In the genomic region with DNA sequence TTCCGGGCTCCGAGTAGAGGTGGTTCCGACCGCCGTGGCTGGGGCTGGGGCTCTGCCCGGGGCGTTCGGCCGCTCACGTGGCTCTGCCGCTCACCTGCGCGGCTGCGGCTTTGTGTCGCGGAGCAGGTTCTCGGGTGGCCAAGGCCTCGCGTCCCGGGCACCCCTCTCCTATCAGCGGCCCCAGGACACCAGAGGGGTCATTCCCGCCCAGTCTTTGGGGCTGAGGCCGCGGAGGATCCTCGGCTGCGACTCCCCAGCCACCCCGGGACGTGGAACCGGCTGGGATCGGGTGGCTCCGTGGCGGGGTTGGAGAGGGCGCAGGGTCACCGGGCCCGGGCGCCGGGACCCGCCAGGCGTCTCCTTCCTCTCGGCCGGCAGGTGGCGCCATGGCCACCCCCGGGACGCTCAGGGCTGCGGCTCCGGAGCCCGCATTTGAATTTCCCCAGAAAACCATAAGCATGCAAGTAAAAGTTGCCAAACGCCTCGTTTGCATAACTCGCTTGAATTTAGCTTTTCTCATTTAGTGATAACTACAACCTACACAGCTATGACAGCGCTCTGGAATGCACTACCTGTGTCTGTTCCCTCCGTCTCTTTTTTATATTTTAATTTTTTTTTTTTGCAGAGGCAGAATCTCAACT, we compare ENCODE assay signal across 8 cellular contexts. TPM values are rescaled to one million over a fixed set of nuclear protein-coding genes. Genes with fewer than 3 reads are reported as not detected.
DNase-seq lines count a peak whose midpoint lies in the region; ATAC-seq and TF ChIP-seq lines count a peak whose summit lies in the region.

No MANE protein-coding gene starts in this region.

- peak overlapping the region; percentile 86 for H3K4me2 ChIP-seq in GM23248 (ENCODE audit: unreplicated experiment)

- H3K79me2 ChIP-seq in GM23248 (ENCODE audit: insufficient read depth) = no peaks in the 10 kb centered on the region

- no peaks in the 10 kb centered on the region for H3K36me3 ChIP-seq in CD8-positive, alpha-beta memory T cell (ENCODE audit: insufficient read depth, low read length)
- H3K36me3 ChIP-seq in GM23248 (ENCODE audit: low read depth) = no peaks in the 10 kb centered on the region
- H3K36me3 ChIP-seq in mucosa of rectum (ENCODE audit: control insufficient read depth in 2 of 2, insufficient read depth in 2 of 2, low read length in 2 of 2) = no peaks in the 10 kb centered on the region

- peak overlapping the region in 6 of 7 donors; percentile 41 to 79 (median 54) for H3K4me3 Mint-ChIP-seq in CD8-positive, alpha-beta memory T cell

- no peak for ATAC-seq in GM19395 (IDR thresholded peaks at IDR 0.05; ENCODE audit: unreplicated experiment)

- POLR2A ChIA-PET in CD8-positive, alpha-beta memory T cell (lab: Charles Lee) = no interaction called here

- peak; percentile 36 to 70 (median 51) for DNase-seq in CD8-positive, alpha-beta memory T cell
- DNase-seq in GM23248 (peak; percentile 78), NCI-H2227 treated with DMSO at 0.1 percent for 48 hours (lab: John Stamatoyannopoulos, UW) (peak; percentile 31), epithelial cell of esophagus (ENCODE audit: low read depth) (peak; percentile 56)
- DNase-seq in activated CD8-positive, alpha-beta memory T cell treated with anti-CD3 and anti-CD28 coated beads, Interleukin-2, amount 50 U/mL, for 48 hours = peak; percentile 87
- DNase-seq in stimulated activated CD8-positive, alpha-beta memory T cell treated with anti-CD3 and anti-CD28 coated beads, Interleukin-4, amount 100 ng/mL, for 1 hour (ENCODE audit: low read depth in 2 of 2, low spot score in 1 of 2) = peak; percentile 32 to 39

- H3K36me3 Mint-ChIP-seq in CD8-positive, alpha-beta memory T cell = no peaks in the 10 kb centered on the region

- H3K4me1 Mint-ChIP-seq in CD8-positive, alpha-beta memory T cell = peaks cover 0 to 5% (median 3%) of the 10 kb centered on the region in 3 donors

- no peaks in the 10 kb centered on the region for H3K4me1 ChIP-seq in CD8-positive, alpha-beta memory T cell (ENCODE audit: insufficient read depth, low read length)
- H3K4me1 ChIP-seq in GM23248 (ENCODE audit: insufficient read depth) (no peaks in the 10 kb centered on the region), mucosa of rectum (ENCODE audit: control insufficient read depth in 2 of 2, insufficient read depth in 2 of 2, low read length in 2 of 2) (peaks cover 0 to 3% of the 10 kb centered on the region in 2 donors)

- H3F3A ChIP-seq in GM23248 (ENCODE audit: insufficient read depth) = no peaks in the 10 kb centered on the region

- H3K27ac ChIP-seq in CD8-positive, alpha-beta memory T cell (ENCODE audit: low read depth, low read length) = no peak overlapping the region
- no peak overlapping the region for H3K27ac ChIP-seq in GM23248
- no peak overlapping the region for H3K27ac ChIP-seq in mucosa of rectum (ENCODE audit: low read depth in 2 of 2, low read length in 2 of 2)

- no peak overlapping the region for H3K27ac Mint-ChIP-seq in CD8-positive, alpha-beta memory T cell

- peaks cover 29 to 46% of the 10 kb centered on the region in 2 donors for H3K27me3 Mint-ChIP-seq in CD8-positive, alpha-beta memory T cell

- H2AFZ ChIP-seq in GM23248 = peak overlapping the region; percentile 78

- 2 to 5% methylated on average over 28 to 51 of the region's 52 CpGs for WGBS in GM23248 (ENCODE audit: low coverage in 1 of 2, low lambda C conversion rate in 2 of 2, missing lambda C conversion rate in 2 of 2), 2 experiments

- in situ Hi-C loops in GM23248 (cut with MboI) = no loop called here

- H3K4me3 ChIP-seq in CD8-positive, alpha-beta memory T cell (ENCODE audit: low read length) = peak overlapping the region; percentile 45
- H3K4me3 ChIP-seq in GM23248 (peak overlapping the region; percentile 59), epithelial cell of esophagus (ENCODE audit: low read length) (peak overlapping the region; percentile 37), mucosa of rectum (ENCODE audit: low read length in 2 of 2) (peak overlapping the region; percentile 31 to 55)

- H3K9ac ChIP-seq in GM23248 (no peak overlapping the region), mucosa of rectum (ENCODE audit: low read depth in 1 of 2, low read length in 2 of 2) (peak overlapping the region in 1 of 2 donors; percentile 43)

- CTCF ChIA-PET in CD8-positive, alpha-beta memory T cell (lab: Charles Lee) = interaction anchor here (0.7 to 1.9 kb wide), 8 partner anchors 8 to 144 kb away, joined by 3 to 10 read pairs (median 6); no protein-coding TSS in a partner anchor

- peak; percentile 58 for TF ChIP-seq CTCF in epithelial cell of esophagus (IDR thresholded peaks at IDR 0.05; ENCODE audit: insufficient read depth, low read depth, low read length, missing control alignments)

- H3K27me3 ChIP-seq in CD8-positive, alpha-beta memory T cell (ENCODE audit: insufficient read depth, low read length, poor library complexity, severe bottlenecking) = peaks cover 15% of the 10 kb centered on the region
- H3K27me3 ChIP-seq in GM23248 (replicated peaks; ENCODE audit: insufficient read depth) (peaks cover 37% of the 10 kb centered on the region; the same call in 1 of the 2 replicates), mucosa of rectum (ENCODE audit: control insufficient read depth in 2 of 2, insufficient read depth in 2 of 2, low read length in 2 of 2) (peaks cover 15 to 20% of the 10 kb centered on the region in 2 donors)

- H3K9me2 ChIP-seq in GM23248 (ENCODE audit: insufficient read depth) = no peaks in the 10 kb centered on the region

- no peaks in the 10 kb centered on the region for H3K9me3 ChIP-seq in CD8-positive, alpha-beta memory T cell (ENCODE audit: low read length)
- H3K9me3 ChIP-seq in GM23248 (ENCODE audit: low read depth) = no peaks in the 10 kb centered on the region
- no peaks in the 10 kb centered on the region for H3K9me3 ChIP-seq in mucosa of rectum (ENCODE audit: control insufficient read depth in 2 of 2, low read length in 2 of 2)

- H3K9me3 Mint-ChIP-seq in CD8-positive, alpha-beta memory T cell = peaks cover 0 to 4% (median 0%) of the 10 kb centered on the region in 5 donors

- no peaks in the 10 kb centered on the region for H4K20me1 ChIP-seq in GM23248 (ENCODE audit: insufficient read depth)

RNA-seq across cellular contexts. Expression of a gene that starts 1.2 kb away (rescaled TPM):
- total RNA-seq in CD8-positive, alpha-beta memory T cell = not detected
- not detected for polyA plus RNA-seq in CD8-positive, alpha-beta memory T cell
- total RNA-seq in GM23248 (2014; rRNA removed; shearing (Covaris generic)) = 1.6 TPM in 1 of 2 replicates, not detected in the other
- polyA plus RNA-seq in GM23248 (2016; fragmentation: Nextera tagmentation; extraction: Ambion mirVana) = not detected in 2 replicates

RNA-seq across cellular contexts. Expression of a gene that starts 42.2 kb away (rescaled TPM):
- total RNA-seq in CD8-positive, alpha-beta memory T cell = 10 to 100 TPM; 13.3 to 13.4 TPM
- 7.9 TPM for polyA plus RNA-seq in CD8-positive, alpha-beta memory T cell
- total RNA-seq in GM23248 (2014; rRNA removed; shearing (Covaris generic)) = 40.1 and 51.9 TPM in 2 replicates
- 52.1 and 59.8 TPM in 2 replicates for polyA plus RNA-seq in GM23248 (2016; fragmentation: Nextera tagmentation; extraction: Ambion mirVana)

Comparison
In these comparisons a context has a peak if more than half of its experiments do, and no peak if none do; other contexts are left out.
1. DNase-seq: peak in every context shown above with its lines; median percentile 87 in activated CD8-positive, alpha-beta memory T cell treated with anti-CD3 and anti-CD28 coated beads, Interleukin-2, amount 50 U/mL, for 48 hours; 78 in GM23248; 56 in epithelial cell of esophagus; 51 in CD8-positive, alpha-beta memory T cell; 36 in stimulated activated CD8-positive, alpha-beta memory T cell treated with anti-CD3 and anti-CD28 coated beads, Interleukin-4, amount 100 ng/mL, for 1 hour; 31 in NCI-H2227 treated with DMSO at 0.1 percent for 48 hours.